In the genomic region with DNA sequence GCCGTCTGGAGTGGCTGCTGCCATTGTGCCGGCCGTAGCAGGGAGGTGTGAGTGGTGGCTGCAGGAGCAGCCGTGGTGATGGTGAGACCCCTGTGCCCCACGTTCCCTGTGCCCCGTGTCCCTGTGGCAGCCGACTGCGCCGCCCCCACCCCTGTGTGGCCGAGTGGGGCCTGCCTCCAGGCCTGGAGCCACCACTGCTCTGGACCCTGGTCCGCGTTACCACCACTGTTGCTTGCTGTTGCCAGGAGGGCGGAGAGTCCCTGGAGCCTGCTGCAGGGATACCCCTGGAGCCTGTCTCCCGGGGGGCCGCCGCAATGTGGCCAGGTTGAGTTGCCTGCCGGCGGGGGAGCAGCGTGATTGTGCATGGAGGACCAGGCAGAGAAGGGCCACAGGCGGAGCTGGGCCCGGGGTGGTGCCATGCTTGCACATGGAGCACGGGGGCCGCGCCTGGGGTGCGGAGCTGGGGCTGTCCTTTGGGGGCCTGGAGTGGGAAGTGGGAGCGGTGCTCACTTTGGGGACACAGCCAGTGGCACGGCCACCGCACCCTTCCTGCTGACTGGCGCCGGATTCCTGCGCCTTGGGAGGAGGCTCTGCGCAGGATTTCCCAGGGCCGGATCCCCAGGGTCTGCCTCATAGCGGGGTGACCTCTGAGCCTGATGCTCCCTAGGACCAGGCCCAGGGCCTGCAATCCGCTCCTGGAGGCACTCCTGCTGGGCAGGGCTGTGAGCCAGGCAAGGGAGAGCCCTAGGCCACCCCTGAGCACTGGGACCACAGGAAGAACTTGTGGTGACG, we compare ENCODE assay signal across 27 cellular contexts. TPM values are rescaled to one million over a fixed set of nuclear protein-coding genes. Genes with fewer than 3 reads are reported as not detected.
DNase-seq lines count a peak whose midpoint lies in the region; ATAC-seq, FAIRE-seq and TF ChIP-seq lines count a peak whose summit lies in the region.
"Had no signal": no experiment of that assay in that cellular context is flagged by ENCODE, and none has a peak within 500 bp of the region (broad histone marks: within the 10 kb centered on the region; RNA-seq: fewer than 3 reads in every experiment).

No MANE protein-coding gene starts in this region.

- H2BK15ac ChIP-seq in H1 (ENCODE audit: low read length) = no peak overlapping the region

- no peak overlapping the region; the same call in 1 of the 2 replicates for H2BK5ac ChIP-seq in H1 (ENCODE audit: low read depth, low read length)

- no peak for DNase-seq in activated naive CD8-positive, alpha-beta T cell treated with anti-CD3 and anti-CD28 coated beads, Interleukin-2, amount 10 ng/mL, durations not matched to agents 7 days and 5 days
- no peak for DNase-seq in activated naive CD8-positive, alpha-beta T cell treated with anti-CD3 and anti-CD28 coated beads for 36 hours
- DNase-seq in H1 (ENCODE audit: low read depth in 1 of 2, low spot score in 2 of 2) = no peak
- peak in 1 of 2 donors; percentile 73 for DNase-seq in left lung
- no peak for DNase-seq in stimulated activated naive CD8-positive, alpha-beta T cell treated with anti-CD3 and anti-CD28 coated beads, Interleukin-15, Interleukin-2, amounts not matched to agents 100 U/mL and 50 U/mL, for 24 hours
- no peak for DNase-seq in RPMI8226
- DNase-seq in activated gamma-delta T cell treated with Interleukin-2 at 50 U/mL for 16 hours = no peak
- DNase-seq: BE2C; CD4-positive, CD25-positive, alpha-beta regulatory T cell; COR-L47; DMS 273 treated with DMSO at 0.1 percent for 48 hours; DND-41; H9; Kasumi-1; MG63; NCI-H1048; NCI-H1436; NCI-H1930; NCI-H2171 treated with DMSO at 0.1 percent for 48 hours; NCI-H446 treated with DMSO at 0.1 percent for 48 hours; NCI-H69; SHP77 treated with DMSO at 0.1 percent for 48 hours had no signal

- H3K4me3 ChIP-seq in H1 (ENCODE audit: extremely low read depth in 1 of 4, insufficient read depth in 2 of 4, low read depth in 3 of 4, low read length in 4 of 4) (no peak overlapping the region), left lung (no peak overlapping the region)
- H3K4me3 ChIP-seq: MG63, Peyer's patch had no signal

- no peak overlapping the region for H3K18ac ChIP-seq in H1 (ENCODE audit: extremely low read depth, low read length)

- no peak overlapping the region for H2BK20ac ChIP-seq in H1 (ENCODE audit: low read length)

- H3K79me1 ChIP-seq in H1 (ENCODE audit: low read depth, low read length) = no peaks in the 10 kb centered on the region

- H3K4me1 ChIP-seq in H1 (replicated peaks in 1 of 4; ENCODE audit: control insufficient read depth in 3 of 4, insufficient read depth in 4 of 4, low read length in 3 of 4) = peaks cover 0 to 10% (median 6%) of the 10 kb centered on the region in 4 experiments; a peak in 5 of 7 replicates
- peaks cover 0 to 8% of the 10 kb centered on the region in 2 donors for H3K4me1 ChIP-seq in left lung
- H3K4me1 ChIP-seq: BE2C, Peyer's patch had no signal

- H3K79me2 ChIP-seq in H1 (ENCODE audit: control insufficient read depth in 1 of 2, insufficient read depth in 2 of 2, low read length in 2 of 2) = 0 out of 4 replicates have a peak, but pooled peaks cover 0 to 2% of the 10 kb centered on the region in 2 experiments

- no peak overlapping the region for H2BK12ac ChIP-seq in H1 (ENCODE audit: low read depth, low read length)

- no peak overlapping the region for H3K56ac ChIP-seq in H1 (replicated peaks; ENCODE audit: insufficient read length, low read depth, low read length)

- no peak for TF ChIP-seq POLR2A in H1 (IDR thresholded peaks at IDR 0.05; ENCODE audit: control extremely low read depth in 1 of 2, low read depth in 2 of 2, low read length in 2 of 2)

- no peak overlapping the region for H4K5ac ChIP-seq in H1 (ENCODE audit: insufficient read length, low read depth, low read length)

- H3K14ac ChIP-seq in H1 (ENCODE audit: insufficient read length) = no peak overlapping the region

- no peak for TF ChIP-seq EP300 in H1 (IDR thresholded peaks at IDR 0.05; ENCODE audit: borderline replicate concordance in 1 of 2, low read depth in 2 of 2, low read length in 2 of 2)

- no peak overlapping the region for H3K27ac ChIP-seq in H1 (ENCODE audit: low read depth, low read length)
- no peak overlapping the region for H3K27ac ChIP-seq in left lung
- H3K27ac ChIP-seq: Peyer's patch had no signal

- H3K4me3 Mint-ChIP-seq in activated naive CD8-positive, alpha-beta T cell treated with anti-CD3 and anti-CD28 coated beads, Interleukin-2, amount 10 ng/mL, durations not matched to agents 7 days and 5 days = no peak overlapping the region
- no peak overlapping the region for H3K4me3 Mint-ChIP-seq in activated naive CD8-positive, alpha-beta T cell treated with anti-CD3 and anti-CD28 coated beads for 36 hours
- H3K4me3 Mint-ChIP-seq: CD4-positive, CD25-positive, alpha-beta regulatory T cell; H9 had no signal

- no peak for TF ChIP-seq RAD21 in H1 (IDR thresholded peaks at IDR 0.05 in 1 of 2, conservative IDR thresholded peaks at IDR 0.05 in 1 of 2; ENCODE audit: low read depth in 2 of 2, low read length in 2 of 2)

- no peak overlapping the region for H2AK5ac ChIP-seq in H1 (ENCODE audit: low read depth, low read length)

- H4K8ac ChIP-seq in H1 (ENCODE audit: extremely low read depth, insufficient read depth, low read length) = 0 out of 2 replicates have a peak overlapping the region, but pooled peaks have one; percentile 12

- POLR2A ChIA-PET in activated naive CD8-positive, alpha-beta T cell treated with anti-CD3 and anti-CD28 coated beads, Interleukin-2, amount 10 ng/mL, durations not matched to agents 7 days and 5 days (lab: Charles Lee) = no interaction called here
- POLR2A ChIA-PET in H1 (lab: Charles Lee; ENCODE audit: partially characterized antibody) = no interaction called here

- intact Hi-C loops in left lung (cut with DNase I) = no loop called here

- H3K36me3 ChIP-seq in H1 (ENCODE audit: control insufficient read depth in 2 of 4, insufficient read depth in 4 of 4, low read length in 3 of 4) (peaks cover 0 to 50% (median 15%) of the 10 kb centered on the region in 4 experiments; a peak in 7 of 8 replicates), left lung (peaks cover 0 to 67% of the 10 kb centered on the region in 2 donors)

- H3K23me2 ChIP-seq in H1 (ENCODE audit: low read depth, low read length) = no peaks in the 10 kb centered on the region

- H3K27me3 ChIP-seq in H1 (replicated peaks in 1 of 4; ENCODE audit: control insufficient read depth in 3 of 4, extremely low read depth in 1 of 4, insufficient read depth in 3 of 4, low read length in 3 of 4) = no peaks in the 10 kb centered on the region
- no peaks in the 10 kb centered on the region for H3K27me3 ChIP-seq in left lung
- H3K27me3 ChIP-seq: BE2C, MG63, Peyer's patch had no signal

- H3K9me3 ChIP-seq in H1 (ENCODE audit: insufficient read depth in 2 of 2, low read depth in 1 of 2, low read length in 1 of 2) = no peaks in the 10 kb centered on the region
- H3K9me3 ChIP-seq in left lung = no peaks in the 10 kb centered on the region
- H3K9me3 ChIP-seq: BE2C, MG63, Peyer's patch had no signal

- no peaks in the 10 kb centered on the region for H3K27me3 Mint-ChIP-seq in activated naive CD8-positive, alpha-beta T cell treated with anti-CD3 and anti-CD28 coated beads, Interleukin-2, amount 10 ng/mL, durations not matched to agents 7 days and 5 days
- H3K27me3 Mint-ChIP-seq in activated naive CD8-positive, alpha-beta T cell treated with anti-CD3 and anti-CD28 coated beads for 36 hours = no peaks in the 10 kb centered on the region
- H3K27me3 Mint-ChIP-seq: CD4-positive, CD25-positive, alpha-beta regulatory T cell; IgD-negative memory B cell had no signal

- ATAC-seq in activated naive CD8-positive, alpha-beta T cell treated with anti-CD3 and anti-CD28 coated beads, Interleukin-2, amount 10 ng/mL, durations not matched to agents 7 days and 5 days (ENCODE audit: low read depth) = peak; percentile 48
- ATAC-seq in left lung = peak; percentile 31
- ATAC-seq in stimulated activated naive CD8-positive, alpha-beta T cell treated with anti-CD3 and anti-CD28 coated beads, Interleukin-15, Interleukin-2, amounts not matched to agents 100 U/mL and 50 U/mL, for 24 hours = peak; percentile 22
- ATAC-seq in HG02870 (IDR thresholded peaks at IDR 0.05; ENCODE audit: unreplicated experiment) = no peak

- H4K20me1 ChIP-seq in H1 (replicated peaks in 1 of 2; ENCODE audit: control insufficient read depth in 1 of 2, insufficient read depth in 2 of 2, low read length in 2 of 2) = peaks cover 2 to 4% of the 10 kb centered on the region in 2 experiments

- H3K4ac ChIP-seq in H1 (replicated peaks; ENCODE audit: insufficient read length, low read depth, low read length) = no peak overlapping the region

- H2BK120ac ChIP-seq in H1 (replicated peaks; ENCODE audit: low read depth, low read length) = no peak overlapping the region

- no peak overlapping the region for H3K23ac ChIP-seq in H1 (ENCODE audit: insufficient read length)

- H3K9me3 Mint-ChIP-seq in activated naive CD8-positive, alpha-beta T cell treated with anti-CD3 and anti-CD28 coated beads, Interleukin-2, amount 10 ng/mL, durations not matched to agents 7 days and 5 days = no peaks in the 10 kb centered on the region
- no peaks in the 10 kb centered on the region for H3K9me3 Mint-ChIP-seq in activated naive CD8-positive, alpha-beta T cell treated with anti-CD3 and anti-CD28 coated beads for 36 hours
- H3K9me3 Mint-ChIP-seq: CD4-positive, CD25-positive, alpha-beta regulatory T cell; H9 had no signal

- H3K4me1 Mint-ChIP-seq in activated naive CD8-positive, alpha-beta T cell treated with anti-CD3 and anti-CD28 coated beads, Interleukin-2, amount 10 ng/mL, durations not matched to agents 7 days and 5 days = peaks cover 12% of the 10 kb centered on the region
- peaks cover 8% of the 10 kb centered on the region for H3K4me1 Mint-ChIP-seq in activated naive CD8-positive, alpha-beta T cell treated with anti-CD3 and anti-CD28 coated beads for 36 hours

- no peak overlapping the region for H3K27ac Mint-ChIP-seq in activated naive CD8-positive, alpha-beta T cell treated with anti-CD3 and anti-CD28 coated beads, Interleukin-2, amount 10 ng/mL, durations not matched to agents 7 days and 5 days
- H3K27ac Mint-ChIP-seq in activated naive CD8-positive, alpha-beta T cell treated with anti-CD3 and anti-CD28 coated beads for 36 hours = no peak overlapping the region

- no peak overlapping the region for H4K91ac ChIP-seq in H1 (replicated peaks; ENCODE audit: insufficient read length, low read length)

- no peak for TF ChIP-seq CTCF in H1 (IDR thresholded peaks at IDR 0.05; ENCODE audit: control extremely low read depth in 1 of 3, insufficient read depth in 1 of 3, low read depth in 1 of 3, low read length in 3 of 3)
- no peak for TF ChIP-seq CTCF in left lung (IDR thresholded peaks at IDR 0.05)

- WGBS in H1 (ENCODE audit: extremely low coverage in 1 of 2, insufficient coverage in 1 of 2, insufficient read length in 1 of 2, insufficient replicate concordance in 2 of 2, low coverage in 1 of 2, low lambda C conversion rate in 2 of 2, missing lambda C conversion rate in 1 of 2), 2 experiments = 93% methylated on average over 31 of the region's 36 CpGs; no CpG with 5 or more reads in 1 of the 2 experiments

- FAIRE-seq in H1 (lab: Jason Lieb, UNC) = no peak
- FAIRE-seq: HTR-8/SVneo had no signal

- no peak overlapping the region for H3K4me2 ChIP-seq in H1 (ENCODE audit: insufficient read depth in 1 of 2, low read depth in 2 of 2, low read length in 2 of 2)

- peaks cover 18% of the 10 kb centered on the region for H3K36me3 Mint-ChIP-seq in activated naive CD8-positive, alpha-beta T cell treated with anti-CD3 and anti-CD28 coated beads, Interleukin-2, amount 10 ng/mL, durations not matched to agents 7 days and 5 days
- peaks cover 6% of the 10 kb centered on the region for H3K36me3 Mint-ChIP-seq in activated naive CD8-positive, alpha-beta T cell treated with anti-CD3 and anti-CD28 coated beads for 36 hours

- H3K9ac ChIP-seq in H1 (replicated peaks in 1 of 4; ENCODE audit: extremely low read depth in 1 of 4, low read depth in 3 of 4, low read length in 3 of 4) = no peak overlapping the region; a peak in 1 of 7 replicates

- H2AFZ ChIP-seq in H1 (ENCODE audit: low read length) = no peak overlapping the region

- CTCF ChIA-PET in H1 (lab: Charles Lee; ENCODE audit: partially characterized antibody) = no interaction called here

RNA-seq across cellular contexts. Expression of gene SLC6A20, which starts 50.0 kb away (rescaled TPM):
- not detected for total RNA-seq in activated naive CD8-positive, alpha-beta T cell treated with anti-CD3 and anti-CD28 coated beads, Interleukin-2, amount 10 ng/mL, durations not matched to agents 7 days and 5 days
- not detected for total RNA-seq in activated naive CD8-positive, alpha-beta T cell treated with anti-CD3 and anti-CD28 coated beads for 36 hours
- not detected in 2 replicates for total RNA-seq in H1 (2021; fragmentation: NEBNext Ultra II Directional; extraction: Animal tissue kit (Norgen Biotek cat#: 25700))
- polyA plus RNA-seq in H1 (2011; rRNA removed) = 0.05 and 0.17 TPM in 2 replicates
- polyA plus RNA-seq in H1 (2011; cell fraction: cytosol; rRNA removed) = 0.03 TPM
- polyA plus RNA-seq in H1 (2011; cell fraction: nucleus; rRNA removed) = 0.04 TPM
- polyA plus RNA-seq in H1 (2012, experiment 1 of 2) = 0.07 to 0.46 TPM (median 0.08 TPM) in 3 of 4 replicates, not detected in the other
- not detected for polyA plus RNA-seq in H1 (2012, experiment 2 of 2)
- 0.02 TPM for polyA plus RNA-seq in H1 (2013, experiment 1 of 2)
- 0.06 TPM for polyA plus RNA-seq in H1 (2013, experiment 2 of 2)
- 0.16 TPM in 1 of 2 replicates, not detected in the other for polyA minus RNA-seq in H1 (2011; rRNA and poly(A)+ RNA removed)
- polyA minus RNA-seq in H1 (2011; cell fraction: cytosol; rRNA and poly(A)+ RNA removed) = not detected
- polyA minus RNA-seq in H1 (2011; cell fraction: nucleus; rRNA and poly(A)+ RNA removed) = not detected
- 10 to 100 TPM in 1 of 2 donors, 1 to 10 TPM in 1; 6.1 to 17.0 TPM for total RNA-seq in left lung
- total RNA-seq: A172; CD4-positive, CD25-positive, alpha-beta regulatory T cell had no signal

RNA-seq across cellular contexts. Expression of gene SACM1L, which starts 57.2 kb away (rescaled TPM):
- total RNA-seq in activated naive CD8-positive, alpha-beta T cell treated with anti-CD3 and anti-CD28 coated beads, Interleukin-2, amount 10 ng/mL, durations not matched to agents 7 days and 5 days = 10 to 100 TPM; 89.8 to 91.6 TPM
- total RNA-seq in activated naive CD8-positive, alpha-beta T cell treated with anti-CD3 and anti-CD28 coated beads for 36 hours = 100 to 1,000 TPM in 1 of 2 experiments, 10 to 100 TPM in 1; 99.3 to 101 TPM
- 59.7 and 61.0 TPM in 2 replicates for total RNA-seq in H1 (2021; fragmentation: NEBNext Ultra II Directional; extraction: Animal tissue kit (Norgen Biotek cat#: 25700))
- polyA plus RNA-seq in H1 (2011; rRNA removed) = 12.6 and 20.1 TPM in 2 replicates
- 26.3 TPM for polyA plus RNA-seq in H1 (2011; cell fraction: cytosol; rRNA removed)
- polyA plus RNA-seq in H1 (2011; cell fraction: nucleus; rRNA removed) = 19.6 TPM
- polyA plus RNA-seq in H1 (2012, experiment 1 of 2) = 32.3 to 54.1 TPM (median 35.9 TPM) in 4 replicates
- 2.9 TPM for polyA plus RNA-seq in H1 (2012, experiment 2 of 2)
- polyA plus RNA-seq in H1 (2013, experiment 1 of 2) = 35.0 TPM
- 32.1 TPM for polyA plus RNA-seq in H1 (2013, experiment 2 of 2)
- 37.4 and 48.7 TPM in 2 replicates for polyA minus RNA-seq in H1 (2011; rRNA and poly(A)+ RNA removed)
- 49.0 TPM for polyA minus RNA-seq in H1 (2011; cell fraction: cytosol; rRNA and poly(A)+ RNA removed)
- 59.5 TPM for polyA minus RNA-seq in H1 (2011; cell fraction: nucleus; rRNA and poly(A)+ RNA removed)
- 10 to 100 TPM; 58.2 to 69.8 TPM for total RNA-seq in left lung
